Comparison of ENCODE assay signal across 13 cellular contexts in genomic region chr1:8681317-8681650, GRCh38.
DNase-seq lines count a peak whose midpoint lies in the region; ATAC-seq and TF ChIP-seq lines count a peak whose summit lies in the region.
"Had no signal": no experiment of that assay in that cellular context is flagged by ENCODE, and none has a peak within 500 bp of the region (broad histone marks: within the 10 kb centered on the region; RNA-seq: fewer than 3 reads in every experiment).

No MANE protein-coding gene starts in this region.

- H3K4me3 ChIP-seq in epithelial cell of proximal tubule (ENCODE audit: low read depth, low read length) (peak overlapping the region; percentile 44), rectal smooth muscle tissue (ENCODE audit: low read length) (peak overlapping the region; percentile 34)
- H3K4me3 ChIP-seq: uterus had no signal

- H3K4me1 ChIP-seq in rectal smooth muscle tissue (ENCODE audit: control insufficient read depth, insufficient read depth, low read length): no peaks in the 10 kb centered on the region

- POLR2A ChIA-PET in GM10248 (lab: Yijun Ruan, JAX): interaction anchor here (1.0 to 1.4 kb wide), 2 partner anchors 22 to 30 kb away, joined by 3 to 5 read pairs; no protein-coding TSS in a partner anchor

- H3K27me3 ChIP-seq in rectal smooth muscle tissue (ENCODE audit: control insufficient read depth, insufficient read depth, low read length): no peaks in the 10 kb centered on the region
- H3K27me3 ChIP-seq: neutrophil, uterus had no signal

- H3K36me3 ChIP-seq in rectal smooth muscle tissue (ENCODE audit: control insufficient read depth, insufficient read depth, low read length): no peaks in the 10 kb centered on the region
- H3K36me3 ChIP-seq: neutrophil, uterus had no signal

- H3K27ac ChIP-seq in rectal smooth muscle tissue (ENCODE audit: low read depth, low read length): no peak overlapping the region
- H3K27ac ChIP-seq: neutrophil, uterus had no signal

- H3K9ac ChIP-seq in rectal smooth muscle tissue (ENCODE audit: low read length): no peak overlapping the region

- CTCF ChIA-PET in GM10248 (lab: Yijun Ruan, JAX): interaction anchor here (0.9 to 3.0 kb wide), 6 partner anchors 9 to 45 kb away, joined by 3 to 23 read pairs (median 3); no protein-coding TSS in a partner anchor

- ATAC-seq in HG03280 (IDR thresholded peaks at IDR 0.05; ENCODE audit: unreplicated experiment): no peak

- DNase-seq in NCI-H510A treated with DMSO at 0.1 percent for 48 hours (lab: John Stamatoyannopoulos, UW) (peak; percentile 90), NCI-H510A (lab: John Stamatoyannopoulos, UW) (no peak), NCI-H748 (lab: John Stamatoyannopoulos, UW; ENCODE audit: unreplicated experiment) (peak; percentile 68), epithelial cell of proximal tubule (ENCODE audit: low read depth) (no peak), midbrain (lab: John Stamatoyannopoulos, UW) (no peak), GM10248 (ENCODE audit: extremely low spot score) (no peak)
- DNase-seq: activated CD4-positive, alpha-beta T cell treated with anti-CD3 and anti-CD28 coated beads, Interleukin-2, amount 10 ng/mL, durations not matched to agents 7 days and 5 days; cerebellar nuclear complex; NCI-H1436 treated with DMSO at 0.1 percent for 48 hours; uterus had no signal

- TF ChIP-seq CTCF in epithelial cell of proximal tubule (conservative IDR thresholded peaks at IDR 0.05; ENCODE audit: low read depth, low read length) (no peak), GM10248 (IDR thresholded peaks at IDR 0.05; ENCODE audit: control extremely low read depth, extremely low read depth, low read depth, missing control alignments) (no peak)

Comparison
In these comparisons a context has a peak if more than half of its experiments do, and no peak if none do; other contexts are left out.
1. DNase-seq: peak in NCI-H510A treated with DMSO at 0.1 percent for 48 hours (single experiment) and NCI-H748 (single experiment); none in NCI-H510A (single experiment), epithelial cell of proximal tubule (single experiment), midbrain (single experiment) and GM10248 (single experiment).